8 cellular contexts compared by ENCODE assay signal in the genomic region with DNA sequence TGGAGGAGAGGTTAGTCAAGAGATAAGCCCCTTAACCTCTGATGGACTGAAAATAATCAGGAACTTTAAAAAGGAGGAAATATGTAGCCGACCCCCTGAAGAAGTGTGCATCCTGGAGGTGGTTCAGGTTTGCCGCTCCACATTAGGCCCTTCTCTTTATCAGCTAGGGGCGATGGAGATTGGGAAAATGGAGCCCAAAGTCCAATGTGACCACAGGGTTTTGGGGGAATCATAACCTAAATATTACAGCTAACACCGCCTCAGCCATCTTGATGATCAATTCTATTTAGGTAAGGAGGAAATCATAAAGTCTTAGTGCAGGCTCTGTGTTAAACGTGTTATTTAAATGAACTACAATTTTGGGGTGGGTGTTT. TPM values are rescaled to one million over a fixed set of nuclear protein-coding genes. Genes with fewer than 3 reads are reported as not detected.
DNase-seq lines count a peak whose midpoint lies in the region; ATAC-seq, FAIRE-seq and TF ChIP-seq lines count a peak whose summit lies in the region.

No MANE protein-coding gene starts in this region.

- CTCF ChIA-PET in GM12878 (lab: Yijun Ruan, JAX) = interaction anchor here (1.1 to 1.2 kb wide), 2 partner anchors 41 to 98 kb away, joined by 3 read pairs; no protein-coding TSS in a partner anchor

- H2AK5ac ChIP-seq in mesenchymal stem cell (ENCODE audit: low read length, severe bottlenecking) = no peak overlapping the region

- FAIRE-seq in GM12878 (lab: Jason Lieb, UNC) = no peak

- H2AFZ ChIP-seq in GM12878 (ENCODE audit: control insufficient read depth, low read depth, low read length) (peak overlapping the region; percentile 78), mesenchymal stem cell (ENCODE audit: low read depth, low read length) (no peak overlapping the region)

- SMC1A ChIA-PET in GM12878 (lab: Charles Lee; ENCODE audit: uncharacterized antibody, unreplicated experiment) = interaction anchor here (1.0 to 1.6 kb wide), 6 partner anchors 10 to 622 kb away, joined by 3 to 5 read pairs (median 3); partner anchors contain the start of gene SMAP1

- TF ChIP-seq EP300 in GM12878 (IDR thresholded peaks at IDR 0.05; ENCODE audit: borderline replicate concordance in 1 of 2, control insufficient read depth in 1 of 2, low read depth in 2 of 2, low read length in 2 of 2) = no peak

- no peak overlapping the region for H3K14ac ChIP-seq in mesenchymal stem cell (ENCODE audit: low read length in 2 of 2)

- no TSS peak for BruUV-seq in GM12878 (replicated peaks; lab: Mats Ljungman, UMichigan)

- no peak for TF ChIP-seq POLR2A in heart left ventricle (IDR thresholded peaks at IDR 0.05)
- TF ChIP-seq POLR2A in GM12878 (IDR thresholded peaks at IDR 0.05; ENCODE audit: low read depth, low read length) = no peak

- H3K4ac ChIP-seq in mesenchymal stem cell (ENCODE audit: low read depth in 1 of 2, low read length in 2 of 2) = peak overlapping the region in 1 of 2 experiments; percentile 63

- H3K9ac ChIP-seq in GM12878 (ENCODE audit: control insufficient read depth, insufficient read depth, low read length) = peak overlapping the region; percentile 49; the same call in 1 of the 2 replicates
- H3K9ac ChIP-seq in mesenchymal stem cell (ENCODE audit: low read length) = peak overlapping the region; percentile 85

- H3K79me1 ChIP-seq in mesenchymal stem cell (replicated peaks; ENCODE audit: low read length, poor library complexity, severe bottlenecking) = no peaks in the 10 kb centered on the region

- no peak overlapping the region for H2BK12ac ChIP-seq in mesenchymal stem cell (ENCODE audit: low read length in 2 of 2)

- no peak overlapping the region for H3K23ac ChIP-seq in mesenchymal stem cell (ENCODE audit: low read length in 2 of 2)

- no peak for TF ChIP-seq RAD21 in GM12878 (IDR thresholded peaks at IDR 0.05; ENCODE audit: insufficient read depth, low read depth, low read length)

- DNase-seq in heart left ventricle (no peak), Right ventricle myocardium inferior (ENCODE audit: missing footprints) (no peak), GM12878 (ENCODE audit: low read depth, low spot score) (no peak), mesenchymal stem cell (no peak), NCI-H82 (lab: John Stamatoyannopoulos, UW) (no peak), NOMO-1 (lab: John Stamatoyannopoulos, UW; ENCODE audit: unreplicated experiment in 2 of 2) (no peak)

- no peak overlapping the region for H2BK15ac ChIP-seq in mesenchymal stem cell (ENCODE audit: low read depth, poor library complexity, severe bottlenecking)

- no peaks in the 10 kb centered on the region for H4K20me1 ChIP-seq in GM12878 (ENCODE audit: control insufficient read depth, insufficient read depth)

- in situ Hi-C loops in GM12878 (cut with MboI) = no loop called here

- no peak overlapping the region for H2BK120ac ChIP-seq in mesenchymal stem cell (ENCODE audit: low read depth, low read length)

- H3K4me1 ChIP-seq in heart left ventricle (peaks cover 0 to 78% (median 30%) of the 10 kb centered on the region in 12 donors), GM12878 (ENCODE audit: control insufficient read depth, insufficient read depth, low read length) (peaks cover 5% of the 10 kb centered on the region; the same call in 1 of the 2 replicates), mesenchymal stem cell (ENCODE audit: control insufficient read depth, insufficient read depth, low read depth, low read length) (peaks cover 7% of the 10 kb centered on the region), urinary bladder (ENCODE audit: insufficient read depth) (no peaks in the 10 kb centered on the region)

- no peak for TF ChIP-seq CTCF in heart left ventricle (IDR thresholded peaks at IDR 0.05)
- TF ChIP-seq CTCF in GM12878 (IDR thresholded peaks at IDR 0.05 in 2 of 3, conservative IDR thresholded peaks at IDR 0.05 in 1 of 3; ENCODE audit: control insufficient read depth in 2 of 3, extremely low read depth in 1 of 3, insufficient read depth in 1 of 3, low read depth in 3 of 3, low read length in 3 of 3) = no peak

- H2BK5ac ChIP-seq in mesenchymal stem cell (ENCODE audit: low read depth, low read length, poor library complexity, severe bottlenecking) = peak overlapping the region; percentile 66

- no peak for ATAC-seq in heart left ventricle
- ATAC-seq in Right ventricle myocardium inferior = no peak
- no peak for ATAC-seq in GM12878
- ATAC-seq in HG03175 (IDR thresholded peaks at IDR 0.05; ENCODE audit: unreplicated experiment) = no peak

- H3K9me3 ChIP-seq in heart left ventricle (no peaks in the 10 kb centered on the region), GM12878 (replicated peaks; ENCODE audit: control insufficient read depth, insufficient read depth, low read length) (no peaks in the 10 kb centered on the region), mesenchymal stem cell (ENCODE audit: control insufficient read depth, low read length) (no peaks in the 10 kb centered on the region)

- peaks cover 4% of the 10 kb centered on the region for H3K79me2 ChIP-seq in GM12878 (ENCODE audit: control insufficient read depth, insufficient read depth, low read length)

- peak overlapping the region in 10 of 12 donors; percentile 32 to 98 (median 94) for H3K27ac ChIP-seq in heart left ventricle
- no peak overlapping the region for H3K27ac ChIP-seq in GM12878 (ENCODE audit: control insufficient read depth, insufficient read depth)
- H3K27ac ChIP-seq in mesenchymal stem cell (ENCODE audit: low read length, poor library complexity, severe bottlenecking) = peak overlapping the region; percentile 76
- no peak overlapping the region for H3K27ac ChIP-seq in urinary bladder (ENCODE audit: low read depth)

- POLR2A ChIA-PET in GM12878 (lab: Charles Lee) = interaction anchor here (0.8 kb wide), 1 partner anchor 875 kb away, joined by 3 read pairs; no protein-coding TSS in a partner anchor

- H3K36me3 ChIP-seq in heart left ventricle (peaks cover 0 to 20% (median 5%) of the 10 kb centered on the region in 9 donors), GM12878 (ENCODE audit: control insufficient read depth in 2 of 2, insufficient read depth in 2 of 2, low read length in 1 of 2) (peaks cover 0 to 6% of the 10 kb centered on the region in 2 experiments; a peak in 1 of 4 replicates), mesenchymal stem cell (ENCODE audit: control insufficient read depth in 1 of 2, insufficient read depth in 2 of 2, low read depth in 1 of 2, low read length in 2 of 2) (peaks cover 0 to 5% of the 10 kb centered on the region in 2 experiments), urinary bladder (ENCODE audit: insufficient read depth) (no peaks in the 10 kb centered on the region)

- 65 to 85% (median 70%) methylated on average over 5 of the region's 5 CpGs for WGBS in heart left ventricle, 4 donors
- WGBS in GM12878 (ENCODE audit: insufficient coverage, insufficient replicate concordance, low lambda C conversion rate, missing lambda C conversion rate) = 25% methylated on average over 5 of the region's 5 CpGs
- WGBS in mesenchymal stem cell = 85% methylated on average over 3 of the region's 5 CpGs
- 87% methylated on average over 5 of the region's 5 CpGs for WGBS in urinary bladder

- no peak overlapping the region for H4K8ac ChIP-seq in mesenchymal stem cell (ENCODE audit: low read length)

- no peak overlapping the region for H4K91ac ChIP-seq in mesenchymal stem cell (ENCODE audit: low read length)

- no peaks in the 10 kb centered on the region for H3K27me3 ChIP-seq in heart left ventricle
- H3K27me3 ChIP-seq in GM12878 (replicated peaks in 1 of 2; ENCODE audit: control insufficient read depth in 2 of 2, insufficient read depth in 2 of 2, low read length in 1 of 2) = no peaks in the 10 kb centered on the region
- H3K27me3 ChIP-seq in mesenchymal stem cell (ENCODE audit: control insufficient read depth in 1 of 2, insufficient read depth in 1 of 2, low read length in 2 of 2) = no peaks in the 10 kb centered on the region

- H3K4me3 ChIP-seq in heart left ventricle = peak overlapping the region in 11 of 12 donors; percentile 66 to 91 (median 77)
- H3K4me3 ChIP-seq in GM12878 = peak overlapping the region; percentile 77
- peak overlapping the region; percentile 58 to 84 for H3K4me3 ChIP-seq in mesenchymal stem cell (ENCODE audit: insufficient read depth in 1 of 2, low read depth in 1 of 2, low read length in 2 of 2)
- H3K4me3 ChIP-seq in urinary bladder (ENCODE audit: low read depth, low read length) = peak overlapping the region; percentile 95

- peak overlapping the region; percentile 78 for H3K4me2 ChIP-seq in GM12878 (ENCODE audit: control insufficient read depth, insufficient read depth)
- peak overlapping the region; percentile 82 for H3K4me2 ChIP-seq in mesenchymal stem cell (ENCODE audit: low read length, poor library complexity, severe bottlenecking)

- RAD21 ChIA-PET in GM12878 (lab: Charles Lee; ENCODE audit: unreplicated experiment) = interaction anchor here (0.6 kb wide), 1 partner anchor 1493 kb away, joined by 3 read pairs; no protein-coding TSS in a partner anchor

- no peak overlapping the region for H3K18ac ChIP-seq in mesenchymal stem cell (ENCODE audit: low read depth in 1 of 2, low read length in 2 of 2)

- intact Hi-C loops in heart left ventricle (cut with DNase I) (loop anchor here in 8 of 10 donors (1.0 to 10.0 kb wide), 9 partner anchors 39 to 195 kb away; no protein-coding TSS in a partner anchor), Right ventricle myocardium inferior (cut with DNase I) (loop anchor here (1.0 to 5.0 kb wide), 2 partner anchors 39 to 58 kb away; no protein-coding TSS in a partner anchor), GM12878 (cut with micrococcal nuclease; ENCODE audit: unreplicated experiment) (loop anchor here (2.0 kb wide), 1 partner anchor 57 kb away; no protein-coding TSS in a partner anchor)

RNA-seq across cellular contexts. Expression of gene OGFRL1, which starts 1.2 kb away (rescaled TPM):
- total RNA-seq in heart left ventricle (10 to 100 TPM in 4 of 9 donors, 1 to 10 TPM in 5; 6.5 to 18.5 (median 7.8) TPM), Right ventricle myocardium inferior (9.1 TPM), GM12878 (2014; rRNA removed) (3.6 and 5.1 TPM in 2 replicates), GM12878 (2014; rRNA removed; fragmentation: Illumina TruSeq; extraction: Trizol) (5.8 and 6.8 TPM in 2 replicates), GM12878 (2021) (3.8 and 4.0 TPM in 2 replicates), urinary bladder (29.7 TPM)
- polyA plus RNA-seq in heart left ventricle (1 to 10 TPM; 2.7 to 3.6 TPM), GM12878 (2011; rRNA removed) (0.80 and 1.4 TPM in 2 replicates), GM12878 (2014; fragmentation: Illumina TruSeq; extraction: Trizol) (4.4 and 6.6 TPM in 2 replicates), GM12878 (2014; fragmentation: Nextera tagmentation; extraction: Ambion mirVana) (1 to 10 TPM; 1.1 to 1.4 TPM), GM12878 (2014; rRNA removed) (2.2 and 3.0 TPM in 2 replicates), GM12878 (2016; fragmentation: Nextera tagmentation; extraction: Ambion mirVana) (1 to 10 TPM in 1 of 2 experiments, under 1 TPM in 1; 0.24 to 1.7 TPM), urinary bladder (7.3 TPM)
- total RNA-seq in GM12878 (2013; cell fraction: nucleolus; rRNA removed) = 4.4 and 4.8 TPM in 2 replicates
- polyA plus RNA-seq in GM12878 (2011; ENCODE audit: low read depth) = 1.1 TPM
- polyA plus RNA-seq in GM12878 (2011; cell fraction: cytosol; rRNA removed) = 0.22 and 0.30 TPM in 2 replicates
- 0.36 and 0.76 TPM in 2 replicates for polyA plus RNA-seq in GM12878 (2011; cell fraction: nucleus; rRNA removed)
- 1.5 and 2.2 TPM in 2 replicates for polyA plus RNA-seq in GM12878 (2012)
- polyA minus RNA-seq in GM12878 (2011; rRNA and poly(A)+ RNA removed) = 0.37 and 0.98 TPM in 2 replicates
- polyA minus RNA-seq in GM12878 (2011; cell fraction: cytosol; rRNA and poly(A)+ RNA removed) = 0.27 and 0.31 TPM in 2 replicates
- 0.73 and 0.96 TPM in 2 replicates for polyA minus RNA-seq in GM12878 (2011; cell fraction: nucleus; rRNA and poly(A)+ RNA removed)
- 34.2 TPM for polyA plus RNA-seq in mesenchymal stem cell (2013, experiment 1 of 2)
- polyA plus RNA-seq in mesenchymal stem cell (2013, experiment 2 of 2) = 37.1 TPM

Comparison
In these comparisons a context has a peak if more than half of its experiments do, and no peak if none do; other contexts are left out.
1. H3K27ac ChIP-seq: peak in heart left ventricle (10 of 12) and mesenchymal stem cell (single experiment); none in GM12878 (single experiment) and urinary bladder (single experiment).
2. Peak in every context shown above with its lines, with median percentiles within 50 percentile points of each other: H3K4me3 ChIP-seq.